ENCODE assay signal across 18 cellular contexts in genomic region chr6:31173406-31173805, GRCh38. TPM values are rescaled to one million over a fixed set of nuclear protein-coding genes. Genes with fewer than 3 reads are reported as not detected.
A peak's percentile ranks its signal among the peaks of the same experiment; 100 is the strongest.
DNase-seq lines count a peak whose midpoint lies in the region; ATAC-seq and TF ChIP-seq lines count a peak whose summit lies in the region.
"Had no signal": no experiment of that assay in that cellular context is flagged by ENCODE, and none has a peak within 500 bp of the region (broad histone marks: within the 10 kb centered on the region; RNA-seq: fewer than 3 reads in every experiment).

No MANE protein-coding gene starts in this region.

- H4K5ac ChIP-seq in H9 (ENCODE audit: insufficient read length, low read depth, low read length), result no peak overlapping the region

- H3T11ph ChIP-seq in H9 (ENCODE audit: low read length), result no peak overlapping the region

- H3K9me3 ChIP-seq in H9 (ENCODE audit: control insufficient read depth, low read depth, low read length), result no peaks in the 10 kb centered on the region
- H3K9me3 ChIP-seq in endodermal cell (ENCODE audit: control insufficient read depth, low read length), result no peaks in the 10 kb centered on the region
- H3K9me3 ChIP-seq in neuronal stem cell (replicated peaks in 1 of 2; ENCODE audit: control insufficient read depth in 2 of 2, insufficient read depth in 1 of 2, low read depth in 1 of 2, low read length in 2 of 2), result no peaks in the 10 kb centered on the region

- H3K27ac ChIP-seq in H9 (ENCODE audit: insufficient read length, low read depth, low read length) (peak overlapping the region; percentile 83), endodermal cell (ENCODE audit: low read depth, low read length) (peak overlapping the region; percentile 38), neuronal stem cell (replicated peaks; ENCODE audit: low read length) (no peak overlapping the region)
- H3K27ac ChIP-seq: KMS-11 had no signal

- H3K14ac ChIP-seq in H9 (ENCODE audit: insufficient read depth, low read length) (peak overlapping the region; percentile 88), neuronal stem cell (ENCODE audit: low read length) (no peak overlapping the region)

- H3K4me1 Mint-ChIP-seq in H9 (peaks cover 53 to 67% of the 10 kb centered on the region in 2 experiments), endodermal cell (peaks cover 41% of the 10 kb centered on the region)
- peaks cover 3% of the 10 kb centered on the region for H3K4me1 Mint-ChIP-seq in activated T-cell treated with anti-CD3 and anti-CD28 coated beads, Interleukin-2, amount 50 U/mL, for 24 hours (ENCODE audit: low read depth)
- H3K4me1 Mint-ChIP-seq: CD14-positive monocyte had no signal

- H3K4me1 ChIP-seq in H9 (ENCODE audit: insufficient read depth, low read length), result peaks cover 10% of the 10 kb centered on the region
- H3K4me1 ChIP-seq in endodermal cell (ENCODE audit: control insufficient read depth, insufficient read depth, low read length), result peaks cover 19% of the 10 kb centered on the region
- peaks cover 10 to 12% of the 10 kb centered on the region in 2 donors for H3K4me1 ChIP-seq in neuronal stem cell (ENCODE audit: control insufficient read depth in 2 of 2, insufficient read depth in 1 of 2, low read depth in 1 of 2, low read length in 2 of 2)

- TF ChIP-seq CTCF in H9 (conservative IDR thresholded peaks at IDR 0.05) (no peak), endodermal cell (conservative IDR thresholded peaks at IDR 0.05) (no peak)

- H2BK5ac ChIP-seq in H9 (ENCODE audit: insufficient read length, low read length), result no peak overlapping the region
- no peak overlapping the region for H2BK5ac ChIP-seq in neuronal stem cell (ENCODE audit: low read length)

- no peaks in the 10 kb centered on the region for H3K79me1 ChIP-seq in H9 (ENCODE audit: insufficient read depth, low read depth, low read length, poor library complexity, severe bottlenecking)
- no peaks in the 10 kb centered on the region for H3K79me1 ChIP-seq in neuronal stem cell (ENCODE audit: low read depth, low read length)

- H3K18ac ChIP-seq in H9 (ENCODE audit: insufficient read length, low read depth, low read length), result peak overlapping the region; percentile 66
- H3K18ac ChIP-seq in neuronal stem cell (ENCODE audit: low read length), result peak overlapping the region; percentile 84

- DNase-seq in H9 (no peak), M059J (ENCODE audit: low read depth) (peak; percentile 46), endodermal cell (no peak), neuronal stem cell (ENCODE audit: low spot score) (no peak)
- DNase-seq in activated T-cell treated with anti-CD3 and anti-CD28 coated beads, Interleukin-2, amount 50 U/mL, for 24 hours, result no peak
- DNase-seq: HCEC 1CT, NCI-H1092, NCI-H2081 treated with DMSO at 0.1 percent for 48 hours, NCI-H2227 treated with DMSO at 0.1 percent for 48 hours, NCI-H524, SHP77 treated with DMSO at 0.1 percent for 48 hours had no signal

- H2BK20ac ChIP-seq in H9 (ENCODE audit: low read depth, low read length, poor library complexity, severe bottlenecking), result no peak overlapping the region

- H3K9me3 Mint-ChIP-seq in H9 (no peaks in the 10 kb centered on the region; a peak in 1 of 5 replicates), endodermal cell (no peaks in the 10 kb centered on the region)
- H3K9me3 Mint-ChIP-seq in activated T-cell treated with anti-CD3 and anti-CD28 coated beads, Interleukin-2, amount 50 U/mL, for 24 hours, result no peaks in the 10 kb centered on the region
- H3K9me3 Mint-ChIP-seq: CD14-positive monocyte had no signal

- H3K9ac ChIP-seq in H9 (ENCODE audit: extremely low read depth, insufficient read length, low read length) (no peak overlapping the region), endodermal cell (ENCODE audit: extremely low read depth, low read length, poor library complexity, severe bottlenecking) (no peak overlapping the region), neuronal stem cell (ENCODE audit: low read depth, low read length, poor library complexity) (no peak overlapping the region)
- H3K9ac ChIP-seq: KMS-11 had no signal

- H3K27me3 Mint-ChIP-seq in H9 (ENCODE audit: low read depth), result no peaks in the 10 kb centered on the region
- peaks cover 5% of the 10 kb centered on the region for H3K27me3 Mint-ChIP-seq in endodermal cell (ENCODE audit: insufficient read depth)
- no peaks in the 10 kb centered on the region for H3K27me3 Mint-ChIP-seq in activated T-cell treated with anti-CD3 and anti-CD28 coated beads, Interleukin-2, amount 50 U/mL, for 24 hours

- no peak overlapping the region for H3K56ac ChIP-seq in H9 (ENCODE audit: insufficient read length, low read depth, low read length)

- H2AK5ac ChIP-seq in H9 (ENCODE audit: insufficient read length, low read length), result no peak overlapping the region
- no peak overlapping the region for H2AK5ac ChIP-seq in neuronal stem cell (ENCODE audit: low read depth, low read length)

- H3K4me3 ChIP-seq in endodermal cell (ENCODE audit: low read length), result no peak overlapping the region
- no peak overlapping the region for H3K4me3 ChIP-seq in neuronal stem cell (ENCODE audit: low read length in 2 of 2)

- peak overlapping the region; percentile 55 for H2BK12ac ChIP-seq in H9 (ENCODE audit: insufficient read length, low read depth, low read length)
- H2BK12ac ChIP-seq in neuronal stem cell (ENCODE audit: low read length), result no peak overlapping the region

- H3K23ac ChIP-seq in H9 (ENCODE audit: insufficient read length, low read depth, low read length) (no peak overlapping the region), neuronal stem cell (ENCODE audit: low read depth, low read length, poor library complexity) (peak overlapping the region; percentile 9)

- no peak for TF ChIP-seq POLR2A in GM18505 (IDR thresholded peaks at IDR 0.05; ENCODE audit: borderline replicate concordance, extremely low read depth, insufficient read depth, insufficient read length)

- H3K36me3 Mint-ChIP-seq in H9 (ENCODE audit: insufficient read depth in 1 of 3, low read depth in 3 of 3) (peaks cover 0 to 18% (median 16%) of the 10 kb centered on the region in 3 experiments; a peak in 6 of 7 replicates), endodermal cell (ENCODE audit: low read depth) (no peaks in the 10 kb centered on the region)
- no peaks in the 10 kb centered on the region for H3K36me3 Mint-ChIP-seq in activated T-cell treated with anti-CD3 and anti-CD28 coated beads, Interleukin-2, amount 50 U/mL, for 24 hours (ENCODE audit: low read depth)
- H3K36me3 Mint-ChIP-seq: CD14-positive monocyte had no signal

- H3K4ac ChIP-seq in H9 (ENCODE audit: low read depth, low read length), result peak overlapping the region; percentile 53; the same call in 1 of the 2 replicates
- H3K4ac ChIP-seq in neuronal stem cell (ENCODE audit: low read length), result no peak overlapping the region

- H3K27me3 ChIP-seq in H9 (ENCODE audit: insufficient read depth, low read length) (no peaks in the 10 kb centered on the region), endodermal cell (ENCODE audit: control insufficient read depth, insufficient read depth, low read length, poor library complexity, severe bottlenecking) (no peaks in the 10 kb centered on the region), neuronal stem cell (ENCODE audit: control insufficient read depth in 3 of 3, insufficient read depth in 3 of 3, low read depth in 1 of 3, low read length in 3 of 3) (peaks cover 0 to 5% (median 2%) of the 10 kb centered on the region in 3 experiments)

- no peak for ATAC-seq in GM18505 (IDR thresholded peaks at IDR 0.05; ENCODE audit: unreplicated experiment)
- ATAC-seq in GM19328 (IDR thresholded peaks at IDR 0.05; ENCODE audit: unreplicated experiment), result no peak
- ATAC-seq: Panc1 had no signal

- no peaks in the 10 kb centered on the region for H4K20me1 ChIP-seq in H9 (ENCODE audit: control insufficient read depth, insufficient read depth, insufficient read length)

- H3K4me2 ChIP-seq in H9 (ENCODE audit: insufficient read depth, insufficient read length, low read length) (peak overlapping the region; percentile 61), neuronal stem cell (ENCODE audit: insufficient read depth, low read length, poor library complexity, severe bottlenecking) (no peak overlapping the region)
- H3K4me2 ChIP-seq: KMS-11 had no signal

- H2BK120ac ChIP-seq in H9 (ENCODE audit: low read depth, low read length, poor library complexity, severe bottlenecking), result peak overlapping the region; percentile 25
- no peak overlapping the region for H2BK120ac ChIP-seq in neuronal stem cell (ENCODE audit: low read depth, low read length)

- H3K23me2 ChIP-seq in H9 (ENCODE audit: insufficient read length, low read depth, low read length, poor library complexity, severe bottlenecking), result peaks cover 22% of the 10 kb centered on the region

- H4K8ac ChIP-seq in H9 (replicated peaks; ENCODE audit: insufficient read length, low read depth, low read length) (no peak overlapping the region), neuronal stem cell (ENCODE audit: low read depth, low read length) (no peak overlapping the region)

- H2AFZ ChIP-seq in H9 (ENCODE audit: low read length) (no peak overlapping the region), neuronal stem cell (ENCODE audit: low read length) (no peak overlapping the region)

- no CpG with 5 or more reads among the region's 3 CpGs for WGBS in H9 (ENCODE audit: extremely low coverage, insufficient read length, low lambda C conversion rate)
- WGBS in endodermal cell (ENCODE audit: insufficient coverage in 1 of 2, insufficient read length in 1 of 2), 2 experiments, result 55 to 60% methylated on average over 1 to 3 of the region's 3 CpGs
- WGBS in neuronal stem cell (ENCODE audit: extremely low coverage in 2 of 2, insufficient read length in 2 of 2, insufficient replicate concordance in 1 of 2), 2 donors, result no CpG with 5 or more reads among the region's 3 CpGs

- H2BK15ac ChIP-seq in H9 (ENCODE audit: low read depth, low read length), result no peak overlapping the region
- no peak overlapping the region for H2BK15ac ChIP-seq in neuronal stem cell (ENCODE audit: low read length)

- H4K91ac ChIP-seq in H9 (ENCODE audit: insufficient read length, low read depth, low read length) (peak overlapping the region; percentile 88), neuronal stem cell (ENCODE audit: low read depth, low read length, poor library complexity) (no peak overlapping the region)

- H3K4me3 Mint-ChIP-seq in H9, result peak overlapping the region; percentile 91
- H3K4me3 Mint-ChIP-seq in endodermal cell, result peak overlapping the region; percentile 67
- no peak overlapping the region for H3K4me3 Mint-ChIP-seq in activated T-cell treated with anti-CD3 and anti-CD28 coated beads, Interleukin-2, amount 50 U/mL, for 24 hours
- H3K4me3 Mint-ChIP-seq: CD14-positive monocyte had no signal

- no peaks in the 10 kb centered on the region for H3K36me3 ChIP-seq in endodermal cell (ENCODE audit: control insufficient read depth, insufficient read depth, low read length)
- no peaks in the 10 kb centered on the region for H3K36me3 ChIP-seq in neuronal stem cell (replicated peaks in 1 of 2; ENCODE audit: control insufficient read depth in 2 of 2, insufficient read depth in 2 of 2, low read length in 2 of 2)

- peak overlapping the region; percentile 98 to 100 (median 99) for H3K27ac Mint-ChIP-seq in H9
- H3K27ac Mint-ChIP-seq in endodermal cell, result peak overlapping the region; percentile 83
- no peak overlapping the region for H3K27ac Mint-ChIP-seq in activated T-cell treated with anti-CD3 and anti-CD28 coated beads, Interleukin-2, amount 50 U/mL, for 24 hours

- H3K79me2 ChIP-seq in H9 (ENCODE audit: insufficient read depth, low read length), result peaks cover 27% of the 10 kb centered on the region

RNA-seq across cellular contexts. Expression of gene POU5F1, which starts 2.9 kb away (rescaled TPM):
- 2,134 TPM in 2 replicates for total RNA-seq in H9 (2021)
- 0.39 TPM in 1 of 2 replicates, not detected in the other for total RNA-seq in M059J (2014; rRNA removed; shearing (Covaris generic))
- 100 to 1,000 TPM; 106 to 687 TPM for total RNA-seq in endodermal cell
- polyA plus RNA-seq in endodermal cell (2013, experiment 1 of 2), result 139 TPM
- polyA plus RNA-seq in endodermal cell (2013, experiment 2 of 2), result 45.7 TPM
- polyA plus RNA-seq in neuronal stem cell (2013, experiment 1 of 2), result 0.74 TPM
- polyA plus RNA-seq in neuronal stem cell (2013, experiment 2 of 2), result 0.58 TPM
- polyA plus RNA-seq: CD14-positive monocyte had no signal

RNA-seq across cellular contexts. Expression of gene TCF19, which starts 15.0 kb away (rescaled TPM):
- total RNA-seq in H9 (2021), result 15.0 and 16.5 TPM in 2 replicates
- 84.1 and 130 TPM in 2 replicates for total RNA-seq in M059J (2014; rRNA removed; shearing (Covaris generic))
- total RNA-seq in endodermal cell, result 10 to 100 TPM; 10.8 to 12.5 TPM
- 10.0 TPM for polyA plus RNA-seq in endodermal cell (2013, experiment 1 of 2)
- polyA plus RNA-seq in endodermal cell (2013, experiment 2 of 2), result 11.1 TPM
- polyA plus RNA-seq in neuronal stem cell (2013, experiment 1 of 2), result 6.3 TPM
- polyA plus RNA-seq in neuronal stem cell (2013, experiment 2 of 2), result 6.0 TPM

RNA-seq across cellular contexts. Expression of gene CCHCR1, which starts 15.8 kb away (rescaled TPM):
- total RNA-seq in H9 (2021) (42.7 and 45.5 TPM in 2 replicates), endodermal cell (10 to 100 TPM; 56.5 to 73.6 TPM)
- 25.5 and 25.9 TPM in 2 replicates for total RNA-seq in M059J (2014; rRNA removed; shearing (Covaris generic))
- 31.6 TPM for polyA plus RNA-seq in endodermal cell (2013, experiment 1 of 2)
- polyA plus RNA-seq in endodermal cell (2013, experiment 2 of 2), result 31.4 TPM
- polyA plus RNA-seq in neuronal stem cell (2013, experiment 1 of 2), result 23.5 TPM
- polyA plus RNA-seq in neuronal stem cell (2013, experiment 2 of 2), result 21.1 TPM

RNA-seq across cellular contexts. Expression of gene PSORS1C2, which starts 34.5 kb away (rescaled TPM):
- total RNA-seq in H9 (2021) (0.31 and 0.33 TPM in 2 replicates), endodermal cell (not detected)
- total RNA-seq in M059J (2014; rRNA removed; shearing (Covaris generic)), result not detected in 2 replicates
- polyA plus RNA-seq in endodermal cell (2013, experiment 1 of 2), result not detected
- not detected for polyA plus RNA-seq in endodermal cell (2013, experiment 2 of 2)
- polyA plus RNA-seq in neuronal stem cell (2013, experiment 1 of 2), result 0.04 TPM
- 0.03 TPM for polyA plus RNA-seq in neuronal stem cell (2013, experiment 2 of 2)
- total RNA-seq: Daoy, MCF 10A had no signal
- polyA plus RNA-seq: CD14-positive monocyte had no signal

RNA-seq across cellular contexts. Expression of gene CDSN, which starts 53.2 kb away (rescaled TPM):
- total RNA-seq in H9 (2021) (not detected in 2 replicates), endodermal cell (not detected)
- not detected in 2 replicates for total RNA-seq in M059J (2014; rRNA removed; shearing (Covaris generic))
- polyA plus RNA-seq in endodermal cell (2013, experiment 1 of 2), result not detected
- not detected for polyA plus RNA-seq in endodermal cell (2013, experiment 2 of 2)
- not detected for polyA plus RNA-seq in neuronal stem cell (2013, experiment 1 of 2)
- polyA plus RNA-seq in neuronal stem cell (2013, experiment 2 of 2), result not detected
- total RNA-seq: Daoy had no signal
- polyA plus RNA-seq: CD14-positive monocyte had no signal

Comparison
In these comparisons a context has a peak if more than half of its experiments do, and no peak if none do; other contexts are left out.
1. RNA of gene POU5F1, which starts 2.9 kb away (total RNA-seq): 2,134 TPM in H9 and 106 to 687 TPM in endodermal cell; 0.39 TPM in M059J; every median in the first group is over 10 times any median in the second.